14 cellular contexts compared by ENCODE assay signal in genomic region chr13:113187905-113188595, GRCh38. TPM values are rescaled to one million over a fixed set of nuclear protein-coding genes. Genes with fewer than 3 reads are reported as not detected.
DNase-seq lines count a peak whose midpoint lies in the region; ATAC-seq and TF ChIP-seq lines count a peak whose summit lies in the region.
"Had no signal": no experiment of that assay in that cellular context is flagged by ENCODE, and none has a peak within 500 bp of the region (broad histone marks: within the 10 kb centered on the region; RNA-seq: fewer than 3 reads in every experiment).

No MANE protein-coding gene starts in this region.

- H3K4me1 Mint-ChIP-seq in activated naive CD4-positive, alpha-beta T cell treated with anti-CD3 and anti-CD28 coated beads for 36 hours (ENCODE audit: low read depth) = peaks cover 31% of the 10 kb centered on the region

- peak overlapping the region; percentile 11 for H3K27ac Mint-ChIP-seq in activated naive CD4-positive, alpha-beta T cell treated with anti-CD3 and anti-CD28 coated beads for 36 hours
- peak overlapping the region in 1 of 2 donors; percentile 77 for H3K27ac Mint-ChIP-seq in activated naive CD4-positive, alpha-beta T cell treated with anti-CD3 and anti-CD28 coated beads, Interleukin-2, amount 50 U/mL, for 72 hours

- no peak for TF ChIP-seq CTCF in choroid plexus epithelial cell (conservative IDR thresholded peaks at IDR 0.05; ENCODE audit: low read depth, low read length)

- H3K9me3 Mint-ChIP-seq in activated naive CD4-positive, alpha-beta T cell treated with anti-CD3 and anti-CD28 coated beads for 36 hours = no peaks in the 10 kb centered on the region
- H3K9me3 Mint-ChIP-seq in activated naive CD4-positive, alpha-beta T cell treated with anti-CD3 and anti-CD28 coated beads, Interleukin-2, amount 50 U/mL, for 72 hours = peaks cover 0 to 6% of the 10 kb centered on the region in 2 donors

- H3K9ac ChIP-seq in skeletal muscle satellite cell (ENCODE audit: low read depth, low read length) = peak overlapping the region; percentile 67
- H3K9ac ChIP-seq: BLaER1 had no signal

- peaks cover 63% of the 10 kb centered on the region for H3K4me1 ChIP-seq in skeletal muscle satellite cell (ENCODE audit: control insufficient read depth, insufficient read depth, low read length)

- ATAC-seq in activated naive CD4-positive, alpha-beta T cell treated with anti-CD3 and anti-CD28 coated beads, Interleukin-2, amount 50 U/mL, for 72 hours = no peak
- ATAC-seq in GM19452 (IDR thresholded peaks at IDR 0.05; ENCODE audit: unreplicated experiment) = no peak
- no peak for ATAC-seq in HG02798 (IDR thresholded peaks at IDR 0.05; ENCODE audit: poor library complexity, unreplicated experiment)

- peaks cover 55% of the 10 kb centered on the region for H3K36me3 Mint-ChIP-seq in activated naive CD4-positive, alpha-beta T cell treated with anti-CD3 and anti-CD28 coated beads for 36 hours (ENCODE audit: low read depth)
- peaks cover 18 to 49% of the 10 kb centered on the region in 2 donors for H3K36me3 Mint-ChIP-seq in activated naive CD4-positive, alpha-beta T cell treated with anti-CD3 and anti-CD28 coated beads, Interleukin-2, amount 50 U/mL, for 72 hours

- intact Hi-C loops in activated naive CD4-positive, alpha-beta T cell treated with anti-CD3 and anti-CD28 coated beads for 36 hours (cut with micrococcal nuclease) = loop anchor here (1.0 kb wide), 1 partner anchor 43 kb away; no protein-coding TSS in a partner anchor

- CTCF ChIA-PET in activated naive CD4-positive, alpha-beta T cell treated with anti-CD3 and anti-CD28 coated beads for 36 hours (lab: Charles Lee) = interaction anchor here (1.0 kb wide), 1 partner anchor 10 kb away, joined by 3 read pairs; no protein-coding TSS in a partner anchor

- H3K27me3 ChIP-seq in MG63 (no peaks in the 10 kb centered on the region), skeletal muscle satellite cell (ENCODE audit: control insufficient read depth, insufficient read depth, low read length) (no peaks in the 10 kb centered on the region)
- H3K27me3 ChIP-seq: BLaER1 had no signal

- DNase-seq in activated naive CD4-positive, alpha-beta T cell treated with anti-CD3 and anti-CD28 coated beads for 36 hours = no peak
- no peak for DNase-seq in activated naive CD4-positive, alpha-beta T cell treated with anti-CD3 and anti-CD28 coated beads, Interleukin-2, amount 50 U/mL, for 72 hours (ENCODE audit: low spot score in 2 of 2)
- DNase-seq in MG63 = peak; percentile 34
- peak; percentile 95 for DNase-seq in choroid plexus epithelial cell (ENCODE audit: low read depth)
- no peak for DNase-seq in retina
- DNase-seq: activated CD4-positive, alpha-beta T cell treated with anti-CD3 and anti-CD28 coated beads for 1 hour; activated effector memory CD4-positive, alpha-beta T cell treated with Interleukin-2 at 50 U/mL for 16 hours; GF-D8; NCI-H446 treated with DMSO at 0.1 percent for 48 hours had no signal

- H3K4me3 ChIP-seq in MG63 = no peak overlapping the region
- H3K4me3 ChIP-seq in choroid plexus epithelial cell (ENCODE audit: low read depth, low read length) = no peak overlapping the region
- no peak overlapping the region for H3K4me3 ChIP-seq in skeletal muscle satellite cell (ENCODE audit: low read length)
- H3K4me3 ChIP-seq: BLaER1 had no signal

- no peaks in the 10 kb centered on the region for H3K27me3 Mint-ChIP-seq in activated naive CD4-positive, alpha-beta T cell treated with anti-CD3 and anti-CD28 coated beads for 36 hours (ENCODE audit: low read depth)

- peak overlapping the region; percentile 46 for H3K4me2 ChIP-seq in skeletal muscle satellite cell (ENCODE audit: low read length)
- H3K4me2 ChIP-seq: BLaER1 had no signal

- no peaks in the 10 kb centered on the region for H3K9me3 ChIP-seq in MG63
- H3K9me3 ChIP-seq in skeletal muscle satellite cell (replicated peaks; ENCODE audit: low read length) = no peaks in the 10 kb centered on the region
- H3K9me3 ChIP-seq: BLaER1 had no signal

- H3K4me3 Mint-ChIP-seq in activated naive CD4-positive, alpha-beta T cell treated with anti-CD3 and anti-CD28 coated beads for 36 hours = no peak overlapping the region

- H3K36me3 ChIP-seq in MG63 (peaks cover 84% of the 10 kb centered on the region), skeletal muscle satellite cell (ENCODE audit: insufficient read depth, low read length) (peaks cover 51% of the 10 kb centered on the region)

RNA-seq across cellular contexts. Expression of gene PCID2, which starts 20.4 kb away (rescaled TPM):
- total RNA-seq in activated naive CD4-positive, alpha-beta T cell treated with anti-CD3 and anti-CD28 coated beads for 36 hours = 10 to 100 TPM; 63.5 to 67.1 TPM
- total RNA-seq in activated naive CD4-positive, alpha-beta T cell treated with anti-CD3 and anti-CD28 coated beads, Interleukin-2, amount 50 U/mL, for 72 hours = 10 to 100 TPM; 39.9 to 71.3 TPM
- total RNA-seq in MG63 (2014; rRNA removed; shearing (Covaris generic); ENCODE audit: low replicate concordance) = 74.5 and 106 TPM in 2 replicates
- total RNA-seq in skeletal muscle satellite cell (2012; rRNA removed) = 66.2 and 70.2 TPM in 2 replicates

RNA-seq across cellular contexts. Expression of gene CUL4A, which starts 21.4 kb away (rescaled TPM):
- total RNA-seq in activated naive CD4-positive, alpha-beta T cell treated with anti-CD3 and anti-CD28 coated beads for 36 hours = 10 to 100 TPM; 58.9 to 59.4 TPM
- total RNA-seq in activated naive CD4-positive, alpha-beta T cell treated with anti-CD3 and anti-CD28 coated beads, Interleukin-2, amount 50 U/mL, for 72 hours = 10 to 100 TPM; 59.7 to 87.1 TPM
- total RNA-seq in MG63 (2014; rRNA removed; shearing (Covaris generic); ENCODE audit: low replicate concordance) = 157 and 2,206 TPM in 2 replicates
- 117 and 127 TPM in 2 replicates for total RNA-seq in skeletal muscle satellite cell (2012; rRNA removed)

RNA-seq across cellular contexts. Expression of gene PROZ, which starts 29.6 kb away (rescaled TPM):
- total RNA-seq in activated naive CD4-positive, alpha-beta T cell treated with anti-CD3 and anti-CD28 coated beads for 36 hours = not detected
- total RNA-seq in activated naive CD4-positive, alpha-beta T cell treated with anti-CD3 and anti-CD28 coated beads, Interleukin-2, amount 50 U/mL, for 72 hours = under 1 TPM in 1 of 2 donors, not detected in 1; 0.25 TPM
- not detected in 2 replicates for total RNA-seq in MG63 (2014; rRNA removed; shearing (Covaris generic); ENCODE audit: low replicate concordance)
- total RNA-seq in skeletal muscle satellite cell (2012; rRNA removed) = not detected in 2 replicates
- total RNA-seq: SK-MEL-5 had no signal

Comparison
In these comparisons a context has a peak if more than half of its experiments do, and no peak if none do; other contexts are left out.
1. DNase-seq: peak in MG63 (single experiment) and choroid plexus epithelial cell (single experiment); none in activated naive CD4-positive, alpha-beta T cell treated with anti-CD3 and anti-CD28 coated beads for 36 hours (single experiment), activated naive CD4-positive, alpha-beta T cell treated with anti-CD3 and anti-CD28 coated beads, Interleukin-2, amount 50 U/mL, for 72 hours (0 of 2) and retina (single experiment).